In the genomic region with DNA sequence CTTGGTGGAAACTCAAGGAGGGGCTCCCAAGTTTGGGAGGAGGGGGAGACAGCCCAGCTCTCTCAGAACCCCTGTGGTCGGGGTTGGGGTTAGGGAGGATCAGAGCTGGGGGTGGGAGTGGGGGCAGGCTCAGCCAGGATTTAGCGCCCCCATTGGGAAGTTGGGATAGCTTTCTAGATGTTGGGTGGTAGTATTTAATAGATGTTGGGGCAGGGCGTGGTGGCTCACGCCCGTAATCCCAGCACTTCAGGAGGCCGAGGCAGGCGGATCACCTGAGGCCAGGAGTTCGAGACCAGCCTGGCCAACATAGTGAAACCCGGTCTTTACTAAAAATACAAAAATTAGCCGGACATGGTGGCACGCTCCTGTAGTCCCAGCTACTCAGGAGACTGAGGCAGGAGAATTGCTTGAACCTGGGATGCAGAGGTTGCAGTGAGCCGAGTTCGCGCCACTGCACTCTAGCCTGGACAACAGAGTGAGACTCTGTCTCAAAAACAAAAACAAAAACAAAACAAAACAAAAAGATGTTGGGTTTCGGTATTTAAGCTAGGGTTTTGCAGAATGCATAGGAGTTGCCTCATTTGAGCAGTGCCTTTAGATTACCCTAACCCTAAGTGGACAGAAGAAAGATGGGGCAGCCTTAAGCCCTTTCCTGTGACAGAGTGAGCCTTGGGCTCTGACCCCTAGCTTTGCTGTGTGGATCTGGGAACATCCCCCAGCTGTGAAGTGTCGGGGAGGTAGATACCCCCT, we compare ENCODE assay signal across 1 cellular context.
A peak's percentile ranks its signal among the peaks of the same experiment; 100 is the strongest.
TF ChIP-seq lines count a peak whose summit lies in the region.

No MANE protein-coding gene starts in this region.

TF ChIP-seq in HepG2, 621 proteins besides CTCF, POLR2A, EP300 and RAD21:
- 0 out of 2 replicates have a peak, but pooled peaks have one; percentile 13 for TF ChIP-seq ZFP82 (CRISPR knock-in tag; IDR thresholded peaks at IDR 0.05; ENCODE audit: borderline replicate concordance)
- TF ChIP-seq HES4 (CRISPR knock-in tag; IDR thresholded peaks at IDR 0.05; ENCODE audit: borderline replicate concordance), result 0 out of 2 replicates have a peak, but pooled peaks have one; percentile 2
- 0 out of 2 replicates have a peak, but pooled peaks have one; percentile 18 for TF ChIP-seq ZNF607 (CRISPR knock-in tag; IDR thresholded peaks at IDR 0.05; ENCODE audit: borderline replicate concordance)
- TF ChIP-seq ZNF704 (CRISPR knock-in tag; IDR thresholded peaks at IDR 0.05; ENCODE audit: borderline replicate concordance), result 0 out of 2 replicates have a peak, but pooled peaks have one; percentile 5
- 0 out of 2 replicates have a peak, but pooled peaks have one; percentile 6 for TF ChIP-seq NAIF1 (CRISPR knock-in tag; IDR thresholded peaks at IDR 0.05; ENCODE audit: borderline replicate concordance)
- TF ChIP-seq ADNP (CRISPR knock-in tag; IDR thresholded peaks at IDR 0.05), result peak; percentile 64; the same call in 1 of the 2 replicates
- TF ChIP-seq, protein P1, sequence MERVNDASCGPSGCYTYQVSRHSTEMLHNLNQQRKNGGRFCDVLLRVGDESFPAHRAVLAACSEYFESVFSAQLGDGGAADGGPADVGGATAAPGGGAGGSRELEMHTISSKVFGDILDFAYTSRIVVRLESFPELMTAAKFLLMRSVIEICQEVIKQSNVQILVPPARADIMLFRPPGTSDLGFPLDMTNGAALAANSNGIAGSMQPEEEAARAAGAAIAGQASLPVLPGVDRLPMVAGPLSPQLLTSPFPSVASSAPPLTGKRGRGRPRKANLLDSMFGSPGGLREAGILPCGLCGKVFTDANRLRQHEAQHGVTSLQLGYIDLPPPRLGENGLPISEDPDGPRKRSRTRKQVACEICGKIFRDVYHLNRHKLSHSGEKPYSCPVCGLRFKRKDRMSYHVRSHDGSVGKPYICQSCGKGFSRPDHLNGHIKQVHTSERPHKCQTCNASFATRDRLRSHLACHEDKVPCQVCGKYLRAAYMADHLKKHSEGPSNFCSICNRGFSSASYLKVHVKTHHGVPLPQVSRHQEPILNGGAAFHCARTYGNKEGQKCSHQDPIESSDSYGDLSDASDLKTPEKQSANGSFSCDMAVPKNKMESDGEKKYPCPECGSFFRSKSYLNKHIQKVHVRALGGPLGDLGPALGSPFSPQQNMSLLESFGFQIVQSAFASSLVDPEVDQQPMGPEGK (CRISPR knock-in tag; IDR thresholded peaks at IDR 0.05), result peak; percentile 25
- 0 out of 2 replicates have a peak, but pooled peaks have one; percentile 17 for TF ChIP-seq ZNF563 (CRISPR knock-in tag; IDR thresholded peaks at IDR 0.05)
- 0 out of 2 replicates have a peak, but pooled peaks have one; percentile 23 for TF ChIP-seq HOXD1 (CRISPR knock-in tag; IDR thresholded peaks at IDR 0.05)
- TF ChIP-seq IRF9 (CRISPR knock-in tag; IDR thresholded peaks at IDR 0.05; ENCODE audit: borderline replicate concordance), result peak; percentile 8; the same call in 1 of the 2 replicates
